Comparison of ENCODE assay signal across 1 cellular context in the genomic region with DNA sequence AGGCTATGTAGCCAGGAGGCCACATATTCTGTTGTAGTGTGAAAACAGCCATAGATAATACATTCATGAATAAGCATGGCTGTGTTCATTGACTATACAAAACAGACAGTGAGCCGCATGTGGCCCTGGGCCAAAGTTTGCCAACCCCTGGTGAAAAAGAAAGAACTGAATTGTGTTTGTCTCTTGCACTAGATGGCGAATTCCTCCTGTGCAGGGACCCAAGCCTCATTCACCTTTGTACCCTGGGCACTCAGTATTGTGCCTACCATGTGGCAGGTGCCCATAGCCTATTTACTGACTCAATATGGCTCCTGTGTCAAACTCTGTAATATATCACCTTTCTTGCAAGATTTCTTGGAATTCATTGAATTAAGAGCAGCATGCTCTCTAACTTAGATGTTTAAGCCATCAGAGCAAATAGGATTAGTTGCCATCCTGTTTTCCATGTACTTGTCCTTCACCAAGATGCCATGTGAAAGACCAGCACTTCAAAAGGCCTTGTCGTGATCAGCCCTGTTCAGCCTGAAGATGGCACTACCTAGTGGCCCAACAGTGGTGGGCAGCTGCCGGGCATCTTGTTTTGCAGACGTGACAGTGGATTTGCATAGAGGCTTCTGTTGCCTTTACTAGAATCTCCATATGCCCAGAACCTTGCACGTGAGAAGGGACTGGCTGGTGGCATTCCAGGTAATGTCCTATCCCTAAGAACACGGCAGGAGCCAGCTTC.
TF ChIP-seq lines count a peak whose summit lies in the region.

No MANE protein-coding gene starts in this region.

TF ChIP-seq in SK-N-SH, 30 proteins besides CTCF, POLR2A, EP300 and RAD21 (continued from another document):
- TF ChIP-seq, protein P1, sequence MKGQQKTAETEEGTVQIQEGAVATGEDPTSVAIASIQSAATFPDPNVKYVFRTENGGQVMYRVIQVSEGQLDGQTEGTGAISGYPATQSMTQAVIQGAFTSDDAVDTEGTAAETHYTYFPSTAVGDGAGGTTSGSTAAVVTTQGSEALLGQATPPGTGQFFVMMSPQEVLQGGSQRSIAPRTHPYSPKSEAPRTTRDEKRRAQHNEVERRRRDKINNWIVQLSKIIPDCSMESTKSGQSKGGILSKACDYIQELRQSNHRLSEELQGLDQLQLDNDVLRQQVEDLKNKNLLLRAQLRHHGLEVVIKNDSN (IDR thresholded peaks at IDR 0.05; ENCODE audit: borderline replicate concordance, low read depth) = no peak
- TF ChIP-seq, protein P2, sequence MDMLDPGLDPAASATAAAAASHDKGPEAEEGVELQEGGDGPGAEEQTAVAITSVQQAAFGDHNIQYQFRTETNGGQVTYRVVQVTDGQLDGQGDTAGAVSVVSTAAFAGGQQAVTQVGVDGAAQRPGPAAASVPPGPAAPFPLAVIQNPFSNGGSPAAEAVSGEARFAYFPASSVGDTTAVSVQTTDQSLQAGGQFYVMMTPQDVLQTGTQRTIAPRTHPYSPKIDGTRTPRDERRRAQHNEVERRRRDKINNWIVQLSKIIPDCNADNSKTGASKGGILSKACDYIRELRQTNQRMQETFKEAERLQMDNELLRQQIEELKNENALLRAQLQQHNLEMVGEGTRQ (IDR thresholded peaks at IDR 0.05; ENCODE audit: borderline replicate concordance, low read depth, low read length) = no peak
- TF ChIP-seq GATA2 (CRISPR knock-in tag; IDR thresholded peaks at IDR 0.05) (no peak), REST (IDR thresholded peaks at IDR 0.05; ENCODE audit: low read depth, low read length) (no peak), TEAD4 (IDR thresholded peaks at IDR 0.05; ENCODE audit: borderline replicate concordance, insufficient read depth) (no peak), RFX5 (IDR thresholded peaks at IDR 0.05; ENCODE audit: low read length) (no peak), RXRA (IDR thresholded peaks at IDR 0.05; ENCODE audit: borderline replicate concordance, low read depth) (no peak), MXI1 (IDR thresholded peaks at IDR 0.05; ENCODE audit: low read depth, low read length) (no peak)
- TF ChIP-seq, protein P3, sequence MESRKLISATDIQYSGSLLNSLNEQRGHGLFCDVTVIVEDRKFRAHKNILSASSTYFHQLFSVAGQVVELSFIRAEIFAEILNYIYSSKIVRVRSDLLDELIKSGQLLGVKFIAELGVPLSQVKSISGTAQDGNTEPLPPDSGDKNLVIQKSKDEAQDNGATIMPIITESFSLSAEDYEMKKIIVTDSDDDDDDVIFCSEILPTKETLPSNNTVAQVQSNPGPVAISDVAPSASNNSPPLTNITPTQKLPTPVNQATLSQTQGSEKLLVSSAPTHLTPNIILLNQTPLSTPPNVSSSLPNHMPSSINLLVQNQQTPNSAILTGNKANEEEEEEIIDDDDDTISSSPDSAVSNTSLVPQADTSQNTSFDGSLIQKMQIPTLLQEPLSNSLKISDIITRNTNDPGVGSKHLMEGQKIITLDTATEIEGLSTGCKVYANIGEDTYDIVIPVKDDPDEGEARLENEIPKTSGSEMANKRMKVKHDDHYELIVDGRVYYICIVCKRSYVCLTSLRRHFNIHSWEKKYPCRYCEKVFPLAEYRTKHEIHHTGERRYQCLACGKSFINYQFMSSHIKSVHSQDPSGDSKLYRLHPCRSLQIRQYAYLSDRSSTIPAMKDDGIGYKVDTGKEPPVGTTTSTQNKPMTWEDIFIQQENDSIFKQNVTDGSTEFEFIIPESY (IDR thresholded peaks at IDR 0.05; ENCODE audit: borderline replicate concordance, low read depth) = no peak
